ENCODE assay signal across 9 cellular contexts in genomic region chr11:62400760-62401159, GRCh38. TPM values are rescaled to one million over a fixed set of nuclear protein-coding genes. Genes with fewer than 3 reads are reported as not detected.
DNase-seq lines count a peak whose midpoint lies in the region; ATAC-seq, FAIRE-seq and TF ChIP-seq lines count a peak whose summit lies in the region.
"Had no signal": no experiment of that assay in that cellular context is flagged by ENCODE, and none has a peak within 500 bp of the region (broad histone marks: within the 10 kb centered on the region; RNA-seq: fewer than 3 reads in every experiment).

No MANE protein-coding gene starts in this region.

- H3K27me3 ChIP-seq in HepG2 (ENCODE audit: control insufficient read depth in 1 of 2, insufficient read depth in 2 of 2, low read length in 2 of 2): peaks cover 5 to 43% of the 10 kb centered on the region in 2 experiments; a peak in 4 of 5 replicates

- H3K9me3 ChIP-seq in HepG2 (ENCODE audit: low read length): no peaks in the 10 kb centered on the region

- 0 out of 2 replicates have a peak overlapping the region, but pooled peaks have one; percentile 21 for H3K27ac Mint-ChIP-seq in HFFc6
- H3K27ac Mint-ChIP-seq: IgD-negative memory B cell had no signal

- no TSS peak for BruUV-seq in HepG2 (replicated peaks; lab: Mats Ljungman, UMichigan)

- H3K79me2 ChIP-seq in HepG2 (ENCODE audit: insufficient read depth, low read length): no peaks in the 10 kb centered on the region

- TF ChIP-seq CTCF in HFFc6 (IDR thresholded peaks at IDR 0.05) (no peak), choroid plexus epithelial cell (conservative IDR thresholded peaks at IDR 0.05; ENCODE audit: low read depth, low read length) (no peak), HepG2 (CRISPR knock-in tag; IDR thresholded peaks at IDR 0.05) (no peak)

- H3K4me1 ChIP-seq in HepG2 (ENCODE audit: insufficient read depth, low read length): peaks cover 52% of the 10 kb centered on the region

- WGBS in HepG2 (ENCODE audit: low lambda C conversion rate): 5% methylated on average over 4 of the region's 9 CpGs

- no peaks in the 10 kb centered on the region for H4K20me1 ChIP-seq in HepG2 (ENCODE audit: insufficient read depth, low read length)

- H3K27ac ChIP-seq in HepG2 (ENCODE audit: extremely low read length, insufficient read depth, low read length): no peak overlapping the region

- TF ChIP-seq POLR2A in HepG2 (IDR thresholded peaks at IDR 0.05; ENCODE audit: insufficient read depth in 1 of 2, low read depth in 2 of 2, low read length in 2 of 2): no peak

- H3K9me3 Mint-ChIP-seq in HFFc6: no peaks in the 10 kb centered on the region
- H3K9me3 Mint-ChIP-seq: IgD-negative memory B cell had no signal

- no peak overlapping the region for H3K4me3 ChIP-seq in choroid plexus epithelial cell (ENCODE audit: low read depth, low read length)
- no peak overlapping the region for H3K4me3 ChIP-seq in HepG2 (replicated peaks in 1 of 3; ENCODE audit: insufficient read depth in 1 of 3, low read depth in 2 of 3, low read length in 3 of 3)

- H3K36me3 ChIP-seq in HepG2 (replicated peaks in 1 of 2; ENCODE audit: control insufficient read depth in 1 of 2, insufficient read depth in 2 of 2, low read length in 2 of 2): no peaks in the 10 kb centered on the region

- peak overlapping the region; percentile 54 for H3K4me2 ChIP-seq in HepG2 (ENCODE audit: low read depth, low read length)

- peaks cover 37% of the 10 kb centered on the region for H3K4me1 Mint-ChIP-seq in HFFc6 (ENCODE audit: low read depth)

- POLR2A ChIA-PET in HepG2 (lab: Yijun Ruan, JAX): interaction anchor here (1.1 to 1.4 kb wide), 2 partner anchors 157 to 173 kb away, joined by 3 to 4 read pairs; partner anchors contain the start of gene EEF1G

- H3K4me3 Mint-ChIP-seq in HFFc6: 0 out of 2 replicates have a peak overlapping the region, but pooled peaks have one; percentile 13

- H3K36me3 Mint-ChIP-seq in HFFc6 (ENCODE audit: low read depth): no peaks in the 10 kb centered on the region

- CTCF ChIA-PET in HepG2 (lab: Yijun Ruan, JAX; ENCODE audit: low intra/inter-chr PET ratio, low total read pairs): no interaction called here

- no peak for TF ChIP-seq RAD21 in HepG2 (CRISPR knock-in tag; IDR thresholded peaks at IDR 0.05)

- TF ChIP-seq EP300 in HepG2 (IDR thresholded peaks at IDR 0.05; ENCODE audit: low read depth in 2 of 2, low read length in 2 of 2) (no peak), HepG2 (CRISPR knock-in tag; IDR thresholded peaks at IDR 0.05; ENCODE audit: borderline replicate concordance) (no peak)

- in situ Hi-C loops in HepG2 (cut with HindIII; ENCODE audit: extremely low pct_ligation_motif_present, low pct_unique_long_range_greater_than_20kb): no loop called here

- no peak overlapping the region for H2AFZ ChIP-seq in HepG2 (ENCODE audit: low read length)

- no peak for FAIRE-seq in HepG2 (lab: Jason Lieb, UNC)

- intact Hi-C loops in HepG2 (cut with micrococcal nuclease; ENCODE audit: unreplicated experiment): no loop called here

- peak; percentile 72 for DNase-seq in HFFc6
- peak; percentile 59 for DNase-seq in choroid plexus epithelial cell (ENCODE audit: low read depth)
- DNase-seq in HepG2 (ENCODE audit: low spot score): no peak
- DNase-seq in stromal cell of bone marrow (ENCODE audit: low read depth): peak; percentile 87
- no peak for DNase-seq in activated CD4-positive, alpha-beta T cell treated with anti-CD3 and anti-CD28 coated beads, Interleukin-2, amount 50 U/mL, for 4 hours
- no peak for DNase-seq in activated CD4-positive, alpha-beta T cell treated with anti-CD3 and anti-CD28 coated beads for 1 hour

- peak; percentile 44 for ATAC-seq in HepG2
- no peak for ATAC-seq in HG02759 (IDR thresholded peaks at IDR 0.05; ENCODE audit: unreplicated experiment)
- ATAC-seq in HG03378 (IDR thresholded peaks at IDR 0.05; ENCODE audit: unreplicated experiment): no peak

- no peak overlapping the region for H3K9ac ChIP-seq in HepG2 (ENCODE audit: insufficient read depth, low read depth, low read length)

- peaks cover 16% of the 10 kb centered on the region for H3K27me3 Mint-ChIP-seq in HFFc6 (ENCODE audit: insufficient read depth)

TF ChIP-seq in HepG2, 621 proteins besides CTCF, POLR2A, EP300 and RAD21 (continues in another document):
- TF ChIP-seq PPARG (CRISPR knock-in tag; conservative IDR thresholded peaks at IDR 0.05) (no peak), KIAA2018 (CRISPR knock-in tag; IDR thresholded peaks at IDR 0.05; ENCODE audit: borderline replicate concordance) (no peak), ISX (CRISPR knock-in tag; conservative IDR thresholded peaks at IDR 0.05) (no peak), NFKB2 (CRISPR knock-in tag; IDR thresholded peaks at IDR 0.05; ENCODE audit: borderline replicate concordance) (peak; percentile 30; the same call in 1 of the 2 replicates), ZNF883 (CRISPR knock-in tag; IDR thresholded peaks at IDR 0.05; ENCODE audit: not compliant biosample characterization) (no peak)

RNA-seq across cellular contexts. Expression of gene SCGB1A1, which starts 18.1 kb away (rescaled TPM):
- total RNA-seq in HFFc6 (2021; fragmentation: NEBNext Ultra II Directional; extraction: Animal tissue kit (Norgen Biotek cat#: 25700)): not detected
- not detected in 2 replicates for total RNA-seq in HepG2 (2016; rRNA removed; fragmentation: Illumina TruSeq; extraction: Trizol)
- not detected in 2 replicates for total RNA-seq in HepG2 (2016; cell fraction: cytosol; rRNA removed; fragmentation: Illumina TruSeq; extraction: Trizol; ENCODE audit: low read depth)
- not detected in 2 replicates for total RNA-seq in HepG2 (2016; cell fraction: insoluble cytoplasmic fraction; rRNA removed; fragmentation: Illumina TruSeq; extraction: Trizol)
- total RNA-seq in HepG2 (2016; cell fraction: membrane; rRNA removed; fragmentation: Illumina TruSeq; extraction: Trizol): not detected in 2 replicates
- not detected in 2 replicates for total RNA-seq in HepG2 (2016; cell fraction: nucleus; rRNA removed; fragmentation: Illumina TruSeq; extraction: Trizol)
- not detected in 2 replicates for polyA plus RNA-seq in HepG2 (2011; rRNA removed)
- polyA plus RNA-seq in HepG2 (2011; cell fraction: cytosol; rRNA removed): not detected in 2 replicates
- polyA plus RNA-seq in HepG2 (2011; cell fraction: nucleus; rRNA removed): not detected in 2 replicates
- not detected in 2 replicates for polyA plus RNA-seq in HepG2 (2012)
- polyA plus RNA-seq in HepG2 (2016; cell fraction: cytosol; fragmentation: Illumina TruSeq; extraction: Trizol; ENCODE audit: low read depth): not detected in 2 replicates
- polyA plus RNA-seq in HepG2 (2016; cell fraction: insoluble cytoplasmic fraction; fragmentation: Illumina TruSeq; extraction: Trizol; ENCODE audit: low read depth): not detected in 2 replicates
- polyA plus RNA-seq in HepG2 (2016; cell fraction: membrane; fragmentation: Illumina TruSeq; extraction: Trizol; ENCODE audit: low read depth): not detected in 2 replicates
- polyA plus RNA-seq in HepG2 (2016; cell fraction: nucleus; fragmentation: Illumina TruSeq; extraction: Trizol; ENCODE audit: insufficient read depth, low read depth): not detected in 2 replicates
- not detected in 2 replicates for polyA minus RNA-seq in HepG2 (2011; rRNA and poly(A)+ RNA removed; ENCODE audit: low replicate concordance)
- not detected in 2 replicates for polyA minus RNA-seq in HepG2 (2011; cell fraction: cytosol; rRNA and poly(A)+ RNA removed)
- polyA minus RNA-seq in HepG2 (2011; cell fraction: nucleus; rRNA and poly(A)+ RNA removed): not detected in 2 replicates
- polyA plus RNA-seq: IgD-negative memory B cell had no signal

Comparison
In these comparisons a context has a peak if more than half of its experiments do, and no peak if none do; other contexts are left out.
1. DNase-seq: peak in HFFc6 (single experiment), choroid plexus epithelial cell (single experiment) and stromal cell of bone marrow (single experiment); none in HepG2 (single experiment), activated CD4-positive, alpha-beta T cell treated with anti-CD3 and anti-CD28 coated beads, Interleukin-2, amount 50 U/mL, for 4 hours (0 of 2) and activated CD4-positive, alpha-beta T cell treated with anti-CD3 and anti-CD28 coated beads for 1 hour (single experiment).